Comparison of ENCODE assay signal across 22 cellular contexts in genomic region chr1:1804301-1804700, GRCh38.
"Had no signal": no experiment of that assay in that cellular context is flagged by ENCODE, and none has a peak within 500 bp of the region (broad histone marks: within the 10 kb centered on the region; RNA-seq: fewer than 3 reads in every experiment).

No MANE protein-coding gene starts in this region.

- DNase-seq: activated CD4-positive, alpha-beta memory T cell treated with anti-CD3 and anti-CD28 coated beads, Interleukin-2, amount 10 ng/mL, durations not matched to agents 7 days and 5 days; activated CD4-positive, alpha-beta T cell treated with anti-CD3 and anti-CD28 coated beads, Interleukin-2, amount 10 ng/mL, durations not matched to agents 24 days and 14 days; activated effector memory CD4-positive, alpha-beta T cell treated with Interleukin-2 at 50 U/mL for 16 hours; activated naive CD4-positive, alpha-beta T cell treated with anti-CD3 and anti-CD28 coated beads for 36 hours; activated T-cell treated with anti-CD3 and anti-CD28 coated beads, Interleukin-2, amount 50 U/mL, for 48 hours; adrenal gland; brain microvascular endothelial cell; caudate nucleus; dermis blood vessel endothelial cell; effector memory CD4-positive, alpha-beta T cell; glutamatergic neuron; left ventricle myocardium inferior; naive thymus-derived CD8-positive, alpha-beta T cell; pancreas; stimulated activated CD4-positive, alpha-beta T cell treated with anti-CD3 and anti-CD28 coated beads, Interleukin-12 subunit alpha, Interleukin-12 subunit beta, amount 100 ng/mL, for 4 hours; stimulated activated CD4-positive, alpha-beta T cell treated with anti-CD3 and anti-CD28 coated beads, Interleukin-4, amount 100 ng/mL, for 4 hours; stomach; uterus had no signal

- ATAC-seq: activated CD4-positive, CD25-positive, alpha-beta regulatory T cell treated with anti-CD3 and anti-CD28 coated beads, Interleukin-2, amount 50 U/mL, for 24 hours; naive thymus-derived CD8-positive, alpha-beta T cell; pancreas; psoas muscle had no signal

- H3K27me3 Mint-ChIP-seq: activated CD4-positive, alpha-beta memory T cell treated with anti-CD3 and anti-CD28 coated beads, Interleukin-2, amount 10 ng/mL, durations not matched to agents 7 days and 5 days; activated CD4-positive, alpha-beta T cell treated with anti-CD3 and anti-CD28 coated beads, Interleukin-2, amount 10 ng/mL, durations not matched to agents 24 days and 14 days; naive thymus-derived CD8-positive, alpha-beta T cell had no signal

- H3K4me1 Mint-ChIP-seq: mesothelial cell of epicardium had no signal

- H3K4me3 Mint-ChIP-seq: activated CD4-positive, alpha-beta memory T cell treated with anti-CD3 and anti-CD28 coated beads, Interleukin-2, amount 10 ng/mL, durations not matched to agents 7 days and 5 days; activated CD4-positive, alpha-beta T cell treated with anti-CD3 and anti-CD28 coated beads, Interleukin-2, amount 10 ng/mL, durations not matched to agents 24 days and 14 days; activated naive CD4-positive, alpha-beta T cell treated with anti-CD3 and anti-CD28 coated beads for 36 hours; mesothelial cell of epicardium; naive thymus-derived CD8-positive, alpha-beta T cell; T-helper 1 cell treated with Interleukin-12 subunit alpha and Interleukin-12 subunit beta and Interleukin-4 antibody, amounts not matched to agents 30 μg/mL and 1 μg/mL, for 36 hours had no signal

- H3K27ac Mint-ChIP-seq: activated CD4-positive, alpha-beta memory T cell treated with anti-CD3 and anti-CD28 coated beads, Interleukin-2, amount 10 ng/mL, durations not matched to agents 7 days and 5 days; activated CD4-positive, alpha-beta T cell treated with anti-CD3 and anti-CD28 coated beads, Interleukin-2, amount 10 ng/mL, durations not matched to agents 24 days and 14 days; activated naive CD4-positive, alpha-beta T cell treated with anti-CD3 and anti-CD28 coated beads for 36 hours; mesothelial cell of epicardium; T-helper 1 cell treated with Interleukin-12 subunit alpha and Interleukin-12 subunit beta and Interleukin-4 antibody, amounts not matched to agents 30 μg/mL and 1 μg/mL, for 36 hours had no signal

- H3K9me3 Mint-ChIP-seq: activated CD4-positive, alpha-beta memory T cell treated with anti-CD3 and anti-CD28 coated beads, Interleukin-2, amount 10 ng/mL, durations not matched to agents 7 days and 5 days; activated CD4-positive, alpha-beta T cell treated with anti-CD3 and anti-CD28 coated beads, Interleukin-2, amount 10 ng/mL, durations not matched to agents 24 days and 14 days; activated naive CD4-positive, alpha-beta T cell treated with anti-CD3 and anti-CD28 coated beads for 36 hours; mesothelial cell of epicardium; naive thymus-derived CD8-positive, alpha-beta T cell; T-helper 1 cell treated with Interleukin-12 subunit alpha and Interleukin-12 subunit beta and Interleukin-4 antibody, amounts not matched to agents 30 μg/mL and 1 μg/mL, for 36 hours had no signal
